1 cellular context compared by ENCODE assay signal in the genomic region with DNA sequence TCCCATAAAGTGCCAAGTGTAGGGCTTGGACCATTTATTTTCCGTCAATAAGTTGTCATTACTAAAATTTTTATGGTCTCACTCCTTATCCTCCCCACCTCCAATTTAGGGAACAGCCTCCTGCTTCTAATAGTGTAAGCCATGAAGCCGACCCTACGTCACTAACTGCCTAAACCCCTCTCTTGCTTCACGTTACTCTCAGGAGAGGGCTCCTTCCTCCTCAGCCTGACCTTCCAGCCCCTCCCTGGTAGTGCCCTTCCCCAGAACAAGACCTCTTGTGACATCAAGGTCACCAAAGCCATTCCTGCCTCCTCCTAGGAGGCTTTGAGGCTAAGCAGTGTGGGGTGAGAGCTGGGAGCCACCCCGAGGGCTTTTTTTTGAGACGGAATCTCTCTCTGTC.
TF ChIP-seq lines count a peak whose summit lies in the region.

No MANE protein-coding gene starts in this region.

TF ChIP-seq in SK-N-SH treated with all-trans-retinoic acid at 6 μM for 48 hours, 23 proteins besides CTCF, POLR2A, EP300 and RAD21 (continued from another document):
- TF ChIP-seq ARNTL (CRISPR knock-in tag; IDR thresholded peaks at IDR 0.05; ENCODE audit: borderline replicate concordance, low read depth): no peak
- no peak for TF ChIP-seq ZNF8 (CRISPR knock-in tag; IDR thresholded peaks at IDR 0.05)
- TF ChIP-seq, protein P1, sequence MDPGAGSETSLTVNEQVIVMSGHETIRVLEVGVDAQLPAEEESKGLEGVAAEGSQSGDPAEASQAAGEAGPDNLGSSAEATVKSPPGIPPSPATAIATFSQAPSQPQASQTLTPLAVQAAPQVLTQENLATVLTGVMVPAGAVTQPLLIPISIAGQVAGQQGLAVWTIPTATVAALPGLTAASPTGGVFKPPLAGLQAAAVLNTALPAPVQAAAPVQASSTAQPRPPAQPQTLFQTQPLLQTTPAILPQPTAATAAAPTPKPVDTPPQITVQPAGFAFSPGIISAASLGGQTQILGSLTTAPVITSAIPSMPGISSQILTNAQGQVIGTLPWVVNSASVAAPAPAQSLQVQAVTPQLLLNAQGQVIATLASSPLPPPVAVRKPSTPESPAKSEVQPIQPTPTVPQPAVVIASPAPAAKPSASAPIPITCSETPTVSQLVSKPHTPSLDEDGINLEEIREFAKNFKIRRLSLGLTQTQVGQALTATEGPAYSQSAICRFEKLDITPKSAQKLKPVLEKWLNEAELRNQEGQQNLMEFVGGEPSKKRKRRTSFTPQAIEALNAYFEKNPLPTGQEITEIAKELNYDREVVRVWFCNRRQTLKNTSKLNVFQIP (CRISPR knock-in tag; IDR thresholded peaks at IDR 0.05; ENCODE audit: borderline replicate concordance, low read depth): no peak
- no peak for TF ChIP-seq PPARA (CRISPR knock-in tag; IDR thresholded peaks at IDR 0.05; ENCODE audit: borderline replicate concordance)
- TF ChIP-seq TOX (CRISPR knock-in tag; IDR thresholded peaks at IDR 0.05; ENCODE audit: borderline replicate concordance): no peak
